Comparison of ENCODE assay signal across 1 cellular context in the genomic region with DNA sequence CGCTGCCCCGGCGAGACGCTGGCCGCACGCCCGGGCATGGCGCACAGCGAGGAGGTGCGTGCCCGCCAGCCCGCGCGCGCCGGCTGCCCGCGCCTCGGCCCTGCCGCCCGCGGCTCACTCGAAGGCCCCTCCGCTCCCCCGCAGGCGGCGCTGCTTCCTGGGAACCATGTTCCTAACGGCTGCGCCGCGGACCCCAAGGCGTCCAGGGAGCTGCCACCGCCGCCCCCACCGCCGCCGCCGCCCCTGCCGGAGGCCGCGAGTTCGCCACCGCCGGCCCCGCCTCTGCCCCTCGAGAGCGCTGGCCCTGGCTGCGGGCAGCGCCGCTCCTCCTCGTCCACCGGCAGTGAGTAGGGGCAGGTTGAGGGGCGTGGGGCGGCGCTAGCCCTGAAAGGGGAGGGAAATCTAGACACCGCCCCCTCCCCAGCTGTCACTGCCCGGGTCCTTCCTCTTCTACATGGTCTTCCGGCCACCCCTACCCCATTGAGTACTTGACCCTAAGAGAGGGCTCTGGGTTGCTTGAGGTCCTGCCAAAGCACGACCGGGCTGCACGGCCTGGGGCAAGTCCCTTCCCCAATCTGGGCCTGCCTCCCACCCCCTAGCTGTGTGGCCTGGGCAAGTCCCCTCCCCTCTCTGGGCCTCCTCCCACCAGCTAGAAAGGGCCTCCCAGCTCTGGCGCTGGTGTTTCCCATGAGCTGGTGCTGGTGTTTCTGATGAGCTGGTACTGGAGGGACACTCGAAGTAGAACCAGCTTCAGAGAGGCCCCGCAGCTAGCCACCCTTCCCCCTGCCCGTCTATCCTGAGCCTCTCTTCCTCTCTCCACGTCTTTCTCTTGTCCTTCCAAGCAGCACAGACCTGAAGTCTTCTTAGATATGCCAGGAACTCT.
TF ChIP-seq lines count a peak whose summit lies in the region.

No MANE protein-coding gene starts in this region.

TF ChIP-seq in HepG2, 621 proteins besides CTCF, POLR2A, EP300 and RAD21 (continued from another document):
- 0 out of 2 replicates have a peak, but pooled peaks have one; percentile 32 for TF ChIP-seq RFXAP (CRISPR knock-in tag; IDR thresholded peaks at IDR 0.05; ENCODE audit: borderline replicate concordance)
- TF ChIP-seq SYNCRIP (IDR thresholded peaks at IDR 0.05; ENCODE audit: insufficient read depth, low read depth, low read length), result no peak
- TF ChIP-seq ZNF562 (CRISPR knock-in tag; IDR thresholded peaks at IDR 0.05; ENCODE audit: borderline replicate concordance), result no peak
- 0 out of 2 replicates have a peak, but pooled peaks have one; percentile 27 for TF ChIP-seq SALL2 (CRISPR knock-in tag; IDR thresholded peaks at IDR 0.05)
- no peak for TF ChIP-seq TBX2 (CRISPR knock-in tag; IDR thresholded peaks at IDR 0.05; ENCODE audit: borderline replicate concordance)
- TF ChIP-seq HNRNPL (IDR thresholded peaks at IDR 0.05; ENCODE audit: low read depth, low read length), result 0 out of 2 replicates have a peak, but pooled peaks have one; percentile 51
- no peak for TF ChIP-seq SP140L (CRISPR knock-in tag; IDR thresholded peaks at IDR 0.05; ENCODE audit: borderline replicate concordance)
- TF ChIP-seq, protein P1, sequence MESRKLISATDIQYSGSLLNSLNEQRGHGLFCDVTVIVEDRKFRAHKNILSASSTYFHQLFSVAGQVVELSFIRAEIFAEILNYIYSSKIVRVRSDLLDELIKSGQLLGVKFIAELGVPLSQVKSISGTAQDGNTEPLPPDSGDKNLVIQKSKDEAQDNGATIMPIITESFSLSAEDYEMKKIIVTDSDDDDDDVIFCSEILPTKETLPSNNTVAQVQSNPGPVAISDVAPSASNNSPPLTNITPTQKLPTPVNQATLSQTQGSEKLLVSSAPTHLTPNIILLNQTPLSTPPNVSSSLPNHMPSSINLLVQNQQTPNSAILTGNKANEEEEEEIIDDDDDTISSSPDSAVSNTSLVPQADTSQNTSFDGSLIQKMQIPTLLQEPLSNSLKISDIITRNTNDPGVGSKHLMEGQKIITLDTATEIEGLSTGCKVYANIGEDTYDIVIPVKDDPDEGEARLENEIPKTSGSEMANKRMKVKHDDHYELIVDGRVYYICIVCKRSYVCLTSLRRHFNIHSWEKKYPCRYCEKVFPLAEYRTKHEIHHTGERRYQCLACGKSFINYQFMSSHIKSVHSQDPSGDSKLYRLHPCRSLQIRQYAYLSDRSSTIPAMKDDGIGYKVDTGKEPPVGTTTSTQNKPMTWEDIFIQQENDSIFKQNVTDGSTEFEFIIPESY (CRISPR knock-in tag; IDR thresholded peaks at IDR 0.05), result no peak
- no peak for TF ChIP-seq FOSL1 (CRISPR knock-in tag; IDR thresholded peaks at IDR 0.05; ENCODE audit: borderline replicate concordance)
- TF ChIP-seq, protein P2, sequence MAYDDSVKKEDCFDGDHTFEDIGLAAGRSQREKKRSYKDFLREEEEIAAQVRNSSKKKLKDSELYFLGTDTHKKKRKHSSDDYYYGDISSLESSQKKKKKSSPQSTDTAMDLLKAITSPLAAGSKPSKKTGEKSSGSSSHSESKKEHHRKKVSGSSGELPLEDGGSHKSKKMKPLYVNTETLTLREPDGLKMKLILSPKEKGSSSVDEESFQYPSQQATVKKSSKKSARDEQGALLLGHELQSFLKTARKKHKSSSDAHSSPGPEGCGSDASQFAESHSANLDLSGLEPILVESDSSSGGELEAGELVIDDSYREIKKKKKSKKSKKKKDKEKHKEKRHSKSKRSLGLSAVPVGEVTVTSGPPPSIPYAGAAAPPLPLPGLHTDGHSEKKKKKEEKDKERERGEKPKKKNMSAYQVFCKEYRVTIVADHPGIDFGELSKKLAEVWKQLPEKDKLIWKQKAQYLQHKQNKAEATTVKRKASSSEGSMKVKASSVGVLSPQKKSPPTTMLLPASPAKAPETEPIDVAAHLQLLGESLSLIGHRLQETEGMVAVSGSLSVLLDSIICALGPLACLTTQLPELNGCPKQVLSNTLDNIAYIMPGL (CRISPR knock-in tag; IDR thresholded peaks at IDR 0.05; ENCODE audit: borderline replicate concordance in 1 of 2, low read depth in 1 of 2), result 0 out of 4 replicates have a peak, but pooled peaks of 1 of the 2 experiments have one; percentile 26
- TF ChIP-seq LCORL (IDR thresholded peaks at IDR 0.05), result no peak
- 0 out of 2 replicates have a peak, but pooled peaks have one; percentile 27 for TF ChIP-seq LCORL (CRISPR knock-in tag; IDR thresholded peaks at IDR 0.05)
- no peak for TF ChIP-seq U2AF1 (optimal IDR thresholded peaks at IDR 0.05; ENCODE audit: low read depth, low read length)
- TF ChIP-seq KLF13 (CRISPR knock-in tag; IDR thresholded peaks at IDR 0.05), result no peak
- TF ChIP-seq ZNF251 (CRISPR knock-in tag; IDR thresholded peaks at IDR 0.05), result no peak
- TF ChIP-seq ZNF605 (CRISPR knock-in tag; IDR thresholded peaks at IDR 0.05), result no peak
- TF ChIP-seq, protein P3, sequence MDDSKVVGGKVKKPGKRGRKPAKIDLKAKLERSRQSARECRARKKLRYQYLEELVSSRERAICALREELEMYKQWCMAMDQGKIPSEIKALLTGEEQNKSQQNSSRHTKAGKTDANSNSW (CRISPR knock-in tag; IDR thresholded peaks at IDR 0.05; ENCODE audit: borderline replicate concordance), result no peak
- TF ChIP-seq CC2D1A (CRISPR knock-in tag; IDR thresholded peaks at IDR 0.05), result no peak
- no peak for TF ChIP-seq RFXANK (CRISPR knock-in tag; IDR thresholded peaks at IDR 0.05)
- no peak for TF ChIP-seq ZNF83 (CRISPR knock-in tag; IDR thresholded peaks at IDR 0.05; ENCODE audit: borderline replicate concordance)
- TF ChIP-seq, protein P4, sequence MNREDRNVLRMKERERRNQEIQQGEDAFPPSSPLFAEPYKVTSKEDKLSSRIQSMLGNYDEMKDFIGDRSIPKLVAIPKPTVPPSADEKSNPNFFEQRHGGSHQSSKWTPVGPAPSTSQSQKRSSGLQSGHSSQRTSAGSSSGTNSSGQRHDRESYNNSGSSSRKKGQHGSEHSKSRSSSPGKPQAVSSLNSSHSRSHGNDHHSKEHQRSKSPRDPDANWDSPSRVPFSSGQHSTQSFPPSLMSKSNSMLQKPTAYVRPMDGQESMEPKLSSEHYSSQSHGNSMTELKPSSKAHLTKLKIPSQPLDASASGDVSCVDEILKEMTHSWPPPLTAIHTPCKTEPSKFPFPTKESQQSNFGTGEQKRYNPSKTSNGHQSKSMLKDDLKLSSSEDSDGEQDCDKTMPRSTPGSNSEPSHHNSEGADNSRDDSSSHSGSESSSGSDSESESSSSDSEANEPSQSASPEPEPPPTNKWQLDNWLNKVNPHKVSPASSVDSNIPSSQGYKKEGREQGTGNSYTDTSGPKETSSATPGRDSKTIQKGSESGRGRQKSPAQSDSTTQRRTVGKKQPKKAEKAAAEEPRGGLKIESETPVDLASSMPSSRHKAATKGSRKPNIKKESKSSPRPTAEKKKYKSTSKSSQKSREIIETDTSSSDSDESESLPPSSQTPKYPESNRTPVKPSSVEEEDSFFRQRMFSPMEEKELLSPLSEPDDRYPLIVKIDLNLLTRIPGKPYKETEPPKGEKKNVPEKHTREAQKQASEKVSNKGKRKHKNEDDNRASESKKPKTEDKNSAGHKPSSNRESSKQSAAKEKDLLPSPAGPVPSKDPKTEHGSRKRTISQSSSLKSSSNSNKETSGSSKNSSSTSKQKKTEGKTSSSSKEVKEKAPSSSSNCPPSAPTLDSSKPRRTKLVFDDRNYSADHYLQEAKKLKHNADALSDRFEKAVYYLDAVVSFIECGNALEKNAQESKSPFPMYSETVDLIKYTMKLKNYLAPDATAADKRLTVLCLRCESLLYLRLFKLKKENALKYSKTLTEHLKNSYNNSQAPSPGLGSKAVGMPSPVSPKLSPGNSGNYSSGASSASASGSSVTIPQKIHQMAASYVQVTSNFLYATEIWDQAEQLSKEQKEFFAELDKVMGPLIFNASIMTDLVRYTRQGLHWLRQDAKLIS (CRISPR knock-in tag; IDR thresholded peaks at IDR 0.05), result no peak
- peak; percentile 63; the same call in 1 of the 2 replicates for TF ChIP-seq ZFX (CRISPR knock-in tag; IDR thresholded peaks at IDR 0.05; ENCODE audit: low read depth)
- no peak for TF ChIP-seq ZNF17 (CRISPR knock-in tag; IDR thresholded peaks at IDR 0.05)
- no peak for TF ChIP-seq PHF5A (CRISPR knock-in tag; IDR thresholded peaks at IDR 0.05; ENCODE audit: low read depth, unreplicated experiment)
- TF ChIP-seq, protein P5, sequence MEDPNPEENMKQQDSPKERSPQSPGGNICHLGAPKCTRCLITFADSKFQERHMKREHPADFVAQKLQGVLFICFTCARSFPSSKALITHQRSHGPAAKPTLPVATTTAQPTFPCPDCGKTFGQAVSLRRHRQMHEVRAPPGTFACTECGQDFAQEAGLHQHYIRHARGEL (CRISPR knock-in tag; IDR thresholded peaks at IDR 0.05), result no peak
- TF ChIP-seq, protein P6, sequence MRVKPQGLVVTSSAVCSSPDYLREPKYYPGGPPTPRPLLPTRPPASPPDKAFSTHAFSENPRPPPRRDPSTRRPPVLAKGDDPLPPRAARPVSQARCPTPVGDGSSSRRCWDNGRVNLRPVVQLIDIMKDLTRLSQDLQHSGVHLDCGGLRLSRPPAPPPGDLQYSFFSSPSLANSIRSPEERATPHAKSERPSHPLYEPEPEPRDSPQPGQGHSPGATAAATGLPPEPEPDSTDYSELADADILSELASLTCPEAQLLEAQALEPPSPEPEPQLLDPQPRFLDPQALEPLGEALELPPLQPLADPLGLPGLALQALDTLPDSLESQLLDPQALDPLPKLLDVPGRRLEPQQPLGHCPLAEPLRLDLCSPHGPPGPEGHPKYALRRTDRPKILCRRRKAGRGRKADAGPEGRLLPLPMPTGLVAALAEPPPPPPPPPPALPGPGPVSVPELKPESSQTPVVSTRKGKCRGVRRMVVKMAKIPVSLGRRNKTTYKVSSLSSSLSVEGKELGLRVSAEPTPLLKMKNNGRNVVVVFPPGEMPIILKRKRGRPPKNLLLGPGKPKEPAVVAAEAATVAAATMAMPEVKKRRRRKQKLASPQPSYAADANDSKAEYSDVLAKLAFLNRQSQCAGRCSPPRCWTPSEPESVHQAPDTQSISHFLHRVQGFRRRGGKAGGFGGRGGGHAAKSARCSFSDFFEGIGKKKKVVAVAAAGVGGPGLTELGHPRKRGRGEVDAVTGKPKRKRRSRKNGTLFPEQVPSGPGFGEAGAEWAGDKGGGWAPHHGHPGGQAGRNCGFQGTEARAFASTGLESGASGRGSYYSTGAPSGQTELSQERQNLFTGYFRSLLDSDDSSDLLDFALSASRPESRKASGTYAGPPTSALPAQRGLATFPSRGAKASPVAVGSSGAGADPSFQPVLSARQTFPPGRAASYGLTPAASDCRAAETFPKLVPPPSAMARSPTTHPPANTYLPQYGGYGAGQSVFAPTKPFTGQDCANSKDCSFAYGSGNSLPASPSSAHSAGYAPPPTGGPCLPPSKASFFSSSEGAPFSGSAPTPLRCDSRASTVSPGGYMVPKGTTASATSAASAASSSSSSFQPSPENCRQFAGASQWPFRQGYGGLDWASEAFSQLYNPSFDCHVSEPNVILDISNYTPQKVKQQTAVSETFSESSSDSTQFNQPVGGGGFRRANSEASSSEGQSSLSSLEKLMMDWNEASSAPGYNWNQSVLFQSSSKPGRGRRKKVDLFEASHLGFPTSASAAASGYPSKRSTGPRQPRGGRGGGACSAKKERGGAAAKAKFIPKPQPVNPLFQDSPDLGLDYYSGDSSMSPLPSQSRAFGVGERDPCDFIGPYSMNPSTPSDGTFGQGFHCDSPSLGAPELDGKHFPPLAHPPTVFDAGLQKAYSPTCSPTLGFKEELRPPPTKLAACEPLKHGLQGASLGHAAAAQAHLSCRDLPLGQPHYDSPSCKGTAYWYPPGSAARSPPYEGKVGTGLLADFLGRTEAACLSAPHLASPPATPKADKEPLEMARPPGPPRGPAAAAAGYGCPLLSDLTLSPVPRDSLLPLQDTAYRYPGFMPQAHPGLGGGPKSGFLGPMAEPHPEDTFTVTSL (CRISPR knock-in tag; IDR thresholded peaks at IDR 0.05; ENCODE audit: borderline replicate concordance), result no peak
- peak; percentile 23; the same call in 1 of the 2 replicates for TF ChIP-seq SP4 (CRISPR knock-in tag; IDR thresholded peaks at IDR 0.05)
- no peak for TF ChIP-seq TBX3 (IDR thresholded peaks at IDR 0.05; ENCODE audit: borderline replicate concordance)
- no peak for TF ChIP-seq ZNF253 (CRISPR knock-in tag; IDR thresholded peaks at IDR 0.05; ENCODE audit: borderline replicate concordance)
